ENCODE assay signal across 1 cellular context in genomic region chr11:6472934-6473333, GRCh38.
TF ChIP-seq lines count a peak whose summit lies in the region.

No MANE protein-coding gene starts in this region.

TF ChIP-seq in GM23338, 12 proteins besides CTCF, POLR2A, EP300 and RAD21 (continued from another document):
- TF ChIP-seq, protein P1, sequence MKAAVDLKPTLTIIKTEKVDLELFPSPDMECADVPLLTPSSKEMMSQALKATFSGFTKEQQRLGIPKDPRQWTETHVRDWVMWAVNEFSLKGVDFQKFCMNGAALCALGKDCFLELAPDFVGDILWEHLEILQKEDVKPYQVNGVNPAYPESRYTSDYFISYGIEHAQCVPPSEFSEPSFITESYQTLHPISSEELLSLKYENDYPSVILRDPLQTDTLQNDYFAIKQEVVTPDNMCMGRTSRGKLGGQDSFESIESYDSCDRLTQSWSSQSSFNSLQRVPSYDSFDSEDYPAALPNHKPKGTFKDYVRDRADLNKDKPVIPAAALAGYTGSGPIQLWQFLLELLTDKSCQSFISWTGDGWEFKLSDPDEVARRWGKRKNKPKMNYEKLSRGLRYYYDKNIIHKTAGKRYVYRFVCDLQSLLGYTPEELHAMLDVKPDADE (IDR thresholded peaks at IDR 0.05), result no peak
- TF ChIP-seq REST (IDR thresholded peaks at IDR 0.05; ENCODE audit: unreplicated experiment), result no peak
